Comparison of ENCODE assay signal across 8 cellular contexts in genomic region chr18:32771169-32771751, GRCh38. TPM values are rescaled to one million over a fixed set of nuclear protein-coding genes. Genes with fewer than 3 reads are reported as not detected.
DNase-seq lines count a peak whose midpoint lies in the region; ATAC-seq and TF ChIP-seq lines count a peak whose summit lies in the region.

No MANE protein-coding gene starts in this region.

- H3K36me3 ChIP-seq in colonic mucosa = no peaks in the 10 kb centered on the region

- no peaks in the 10 kb centered on the region for H3K9me3 ChIP-seq in colonic mucosa

- H3K4me3 ChIP-seq in colonic mucosa = peak overlapping the region; percentile 24

- no peak for TF ChIP-seq CTCF in Calu3 (IDR thresholded peaks at IDR 0.05; ENCODE audit: unreplicated experiment)
- TF ChIP-seq CTCF in colonic mucosa (IDR thresholded peaks at IDR 0.05) = no peak

- CTCF ChIA-PET in Calu3 (lab: Charles Lee) = no interaction called here

- H3K4me1 ChIP-seq in colonic mucosa = peaks cover 7% of the 10 kb centered on the region

- no peak overlapping the region for H3K27ac Mint-ChIP-seq in Calu3 (ENCODE audit: unreplicated experiment)
- peak overlapping the region in 5 of 6 donors; percentile 62 to 94 (median 87) for H3K27ac Mint-ChIP-seq in naive B cell

- H3K4me3 Mint-ChIP-seq in Calu3 (ENCODE audit: low read depth, unreplicated experiment) (peak overlapping the region; percentile 78), naive B cell (peak overlapping the region; percentile 87 to 99 (median 96))

- DNase-seq in Calu3 (peak; percentile 10), NCI-H1105 treated with DMSO at 0.1 percent for 48 hours (lab: John Stamatoyannopoulos, UW) (peak; percentile 28), colonic mucosa (peak; percentile 22), naive B cell (peak; percentile 42), G401 (ENCODE audit: low spot score) (no peak)
- DNase-seq in activated naive CD4-positive, alpha-beta T cell treated with anti-CD3 and anti-CD28 coated beads, Interleukin-2, amount 50 U/mL, for 16 hours = no peak

- no peak overlapping the region for H3K9ac ChIP-seq in colonic mucosa (ENCODE audit: low read depth in 2 of 2, low read length in 2 of 2)

- H3K27me3 Mint-ChIP-seq in Calu3 (ENCODE audit: unreplicated experiment) (peaks cover 31% of the 10 kb centered on the region), naive B cell (no peaks in the 10 kb centered on the region)

- H3K27me3 ChIP-seq in colonic mucosa = peaks cover 35% of the 10 kb centered on the region

- ATAC-seq in naive B cell (ENCODE audit: low read depth in 2 of 2) = peak; percentile 13 to 20
- ATAC-seq in HG02763 (IDR thresholded peaks at IDR 0.05; ENCODE audit: unreplicated experiment) = no peak
- no peak for ATAC-seq in GM19351 (IDR thresholded peaks at IDR 0.05; ENCODE audit: unreplicated experiment)

- in situ Hi-C loops in G401 (cut with HindIII; ENCODE audit: low sequenced_read_pairs) = no loop called here

- no peak overlapping the region for H3K27ac ChIP-seq in colonic mucosa

- BruUV-seq in Calu3 (replicated peaks; lab: Mats Ljungman, UMichigan) = no TSS peak

- H3K9me3 Mint-ChIP-seq in Calu3 (ENCODE audit: low read depth, unreplicated experiment) = no peaks in the 10 kb centered on the region
- no peaks in the 10 kb centered on the region for H3K9me3 Mint-ChIP-seq in naive B cell

- H3K36me3 Mint-ChIP-seq in Calu3 (ENCODE audit: insufficient read depth, unreplicated experiment) = peaks cover 14% of the 10 kb centered on the region
- no peaks in the 10 kb centered on the region for H3K36me3 Mint-ChIP-seq in naive B cell

- no peaks in the 10 kb centered on the region for H3K4me1 Mint-ChIP-seq in Calu3 (ENCODE audit: low read depth, unreplicated experiment)
- H3K4me1 Mint-ChIP-seq in naive B cell = peaks cover 45 to 49% (median 48%) of the 10 kb centered on the region in 3 donors

- intact Hi-C loops in Calu3 (cut with micrococcal nuclease; ENCODE audit: unreplicated experiment) (no loop called here), colonic mucosa (cut with DNase I) (no loop called here)

RNA-seq across cellular contexts. Expression of gene KLHL14, which starts 1.6 kb away (rescaled TPM):
- total RNA-seq in Calu3 (2022) (0.07 TPM in 1 of 2 replicates, not detected in the other), colonic mucosa (under 1 TPM; 0.07 to 0.08 TPM)
- polyA plus RNA-seq in naive B cell (ENCODE audit: low read depth in 6 of 6) = 10 to 100 TPM; 15.4 to 33.2 (median 21.1) TPM
- not detected in 2 replicates for total RNA-seq in G401 (2014; rRNA removed; shearing (Covaris generic))

Comparison
In these comparisons a context has a peak if more than half of its experiments do, and no peak if none do; other contexts are left out.
1. DNase-seq: peak in Calu3 (single experiment), NCI-H1105 treated with DMSO at 0.1 percent for 48 hours (single experiment), colonic mucosa (single experiment) and naive B cell (single experiment); none in G401 (single experiment) and activated naive CD4-positive, alpha-beta T cell treated with anti-CD3 and anti-CD28 coated beads, Interleukin-2, amount 50 U/mL, for 16 hours (single experiment).
2. ATAC-seq: peak in naive B cell (2 of 2); none in HG02763 (single experiment) and GM19351 (single experiment).